ENCODE assay signal across 8 cellular contexts in the genomic region with DNA sequence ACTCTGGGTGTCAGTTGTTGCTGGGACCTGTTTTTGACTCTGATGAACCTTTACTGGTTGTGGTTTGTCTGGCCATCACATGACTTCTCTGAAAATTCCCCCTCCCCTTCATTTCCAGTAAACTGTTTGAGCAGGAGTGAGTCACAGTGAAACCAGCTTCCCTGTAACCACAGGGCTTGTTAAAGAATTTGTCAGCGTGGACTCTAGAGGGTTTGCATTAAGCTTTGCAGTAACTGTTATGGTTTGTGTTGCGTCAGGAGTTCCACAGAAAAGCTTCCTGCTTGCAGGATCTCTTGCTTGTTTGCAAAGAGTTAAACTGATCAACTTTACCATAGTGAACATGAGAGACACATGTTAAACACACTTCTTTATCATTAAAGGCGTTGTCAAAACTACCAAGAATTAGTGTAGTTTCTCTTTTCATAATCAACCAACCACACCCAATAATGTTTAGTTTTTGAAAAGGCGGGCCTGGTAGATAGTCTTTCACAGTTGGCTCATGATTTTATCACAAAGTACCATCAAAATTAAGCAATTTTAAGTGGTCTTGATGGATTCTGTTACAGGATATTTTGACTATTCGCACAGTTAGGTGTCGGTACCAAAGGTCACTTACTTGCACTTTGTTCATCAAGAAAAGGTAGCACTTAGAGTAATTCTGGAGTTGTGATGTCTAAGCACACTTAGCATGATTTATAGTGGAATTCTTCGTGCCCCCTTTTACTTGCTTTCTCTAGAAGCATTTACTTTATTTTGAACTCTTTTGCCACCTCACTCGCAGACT.
A peak's percentile ranks its signal among the peaks of the same experiment; 100 is the strongest.
DNase-seq lines count a peak whose midpoint lies in the region; ATAC-seq, FAIRE-seq and TF ChIP-seq lines count a peak whose summit lies in the region.

No MANE protein-coding gene starts in this region.

- 24% methylated on average over 8 of the region's 8 CpGs for WGBS in mammary epithelial cell (ENCODE audit: low coverage, missing lambda C conversion rate)

- no peak for TF ChIP-seq CTCF in HCT116 (IDR thresholded peaks at IDR 0.05 in 2 of 3, conservative IDR thresholded peaks at IDR 0.05 in 1 of 3; ENCODE audit: borderline replicate concordance in 1 of 3, insufficient read depth in 1 of 3, low read depth in 2 of 3, low read length in 2 of 3)
- TF ChIP-seq CTCF in mammary epithelial cell (conservative IDR thresholded peaks at IDR 0.05 in 1 of 2, IDR thresholded peaks at IDR 0.05 in 1 of 2; ENCODE audit: extremely low read depth in 1 of 2, insufficient read depth in 1 of 2, low read depth in 1 of 2, low read length in 2 of 2): peak in 1 of 2 donors; percentile 13

- in situ Hi-C loops in mammary epithelial cell (cut with MboI; ENCODE audit: low sequenced_read_pairs in 2 of 2): loop anchor here in 1 of 2 donors (10.0 kb wide), 1 partner anchor 48 kb away; no protein-coding TSS in a partner anchor

- H2AFZ ChIP-seq in HCT116 (ENCODE audit: low read depth, low read length, poor library complexity, severe bottlenecking) (no peak overlapping the region), mammary epithelial cell (ENCODE audit: low read depth, low read length) (no peak overlapping the region)

- RAD21 ChIA-PET in HCT116 (lab: Charles Lee; ENCODE audit: low non-redundant PET in 1 of 2, low total read pairs in 2 of 2, uncharacterized antibody in 2 of 2, unreplicated experiment in 2 of 2): interaction anchor here (0.7 to 1.3 kb wide), 4 partner anchors 32 to 73 kb away, joined by 3 to 6 read pairs (median 4); no protein-coding TSS in a partner anchor

- peak; percentile 59 for TF ChIP-seq RAD21 in HCT116 (IDR thresholded peaks at IDR 0.05; ENCODE audit: low read depth)

- CTCF ChIA-PET in HCT116 (lab: Charles Lee) (interaction anchor here (2.9 kb wide), 1 partner anchor 33 kb away, joined by 11 read pairs; no protein-coding TSS in a partner anchor), mammary epithelial cell (lab: Charles Lee; ENCODE audit: low non-redundant PET) (no interaction called here)

- H3K4me1 ChIP-seq in HCT116 (ENCODE audit: control insufficient read depth in 1 of 2, insufficient read depth in 2 of 2, low read length in 2 of 2): peaks cover 88 to 96% of the 10 kb centered on the region in 2 experiments
- peaks cover 37% of the 10 kb centered on the region for H3K4me1 ChIP-seq in mammary epithelial cell (ENCODE audit: insufficient read depth, low read length)

- peak; percentile 94 for FAIRE-seq in GM12891 (lab: Jason Lieb, UNC)

- H3K79me2 ChIP-seq in HCT116 (ENCODE audit: insufficient read depth, low read length) (peaks cover 36% of the 10 kb centered on the region), mammary epithelial cell (ENCODE audit: insufficient read depth, low read length) (no peaks in the 10 kb centered on the region)

- H3K27me3 ChIP-seq in HCT116 (ENCODE audit: insufficient read depth, low read length) (no peaks in the 10 kb centered on the region), mammary epithelial cell (ENCODE audit: insufficient read depth, low read length) (no peaks in the 10 kb centered on the region)

- H3K4me2 ChIP-seq in HCT116 (ENCODE audit: low read length) (peak overlapping the region; percentile 60), mammary epithelial cell (ENCODE audit: insufficient read depth, low read depth, low read length) (peak overlapping the region; percentile 81)

- H3K27ac ChIP-seq in HCT116 (ENCODE audit: low read depth, low read length) (peak overlapping the region; percentile 96), mammary epithelial cell (ENCODE audit: insufficient read depth, low read depth, low read length) (peak overlapping the region; percentile 99)

- peak; percentile 78 for ATAC-seq in HCT116

- POLR2A ChIA-PET in HCT116 (lab: Charles Lee): interaction anchor here (0.8 to 12.5 kb wide), 14 partner anchors 8 to 55 kb away, joined by 3 to 411 read pairs (median 5); no protein-coding TSS in a partner anchor

- H3K9me2 ChIP-seq in HCT116 (ENCODE audit: insufficient read depth): no peaks in the 10 kb centered on the region

- H3K9ac ChIP-seq in HCT116 (ENCODE audit: low read length) (peak overlapping the region; percentile 69), mammary epithelial cell (ENCODE audit: insufficient read depth, low read length) (peak overlapping the region; percentile 97)

- H4K20me1 ChIP-seq in HCT116 (ENCODE audit: insufficient read depth) (no peaks in the 10 kb centered on the region), mammary epithelial cell (ENCODE audit: insufficient read depth, low read length) (no peaks in the 10 kb centered on the region)

- TSS peak; percentile 35 for BruUV-seq in HCT116 (replicated peaks; lab: Mats Ljungman, UMichigan)
- TSS peak; percentile 90 for BruUV-seq in mammary epithelial cell (replicated peaks; lab: Mats Ljungman, UMichigan)

- intact Hi-C loops in HCT116 (cut with micrococcal nuclease): loop anchor here (1.0 kb wide), 2 partner anchors 43 to 56 kb away; no protein-coding TSS in a partner anchor
- intact Hi-C loops in mammary epithelial cell (cut with micrococcal nuclease): loop anchor here (1.0 to 5.0 kb wide), 4 partner anchors 24 to 51 kb away; no protein-coding TSS in a partner anchor

- TF ChIP-seq POLR2A in GM12891 (IDR thresholded peaks at IDR 0.05; ENCODE audit: low read depth, low read length) (no peak; the same call in none of the 2 replicates), HCT116 (IDR thresholded peaks at IDR 0.05; ENCODE audit: borderline replicate concordance, extremely low read depth, insufficient read depth, insufficient read length) (no peak)

- H3K36me3 ChIP-seq in HCT116 (ENCODE audit: control insufficient read depth in 1 of 2, insufficient read depth in 2 of 2, low read length in 2 of 2) (no peaks in the 10 kb centered on the region), mammary epithelial cell (ENCODE audit: insufficient read depth, low read length) (no peaks in the 10 kb centered on the region)

- dilution Hi-C loops in mammary epithelial cell (cut with HindIII; ENCODE audit: low sequenced_read_pairs): loop anchor here (5.0 kb wide), 1 partner anchor 51 kb away; no protein-coding TSS in a partner anchor

- DNase-seq in GM12891 (ENCODE audit: insufficient read length, low spot score): peak; percentile 27
- DNase-seq in HCT116 (ENCODE audit: low read depth, low spot score): peak; percentile 100
- DNase-seq in M059J (ENCODE audit: low read depth): peak; percentile 100
- peak; percentile 48 for DNase-seq in UCSD-AML1 (lab: John Stamatoyannopoulos, UW; ENCODE audit: unreplicated experiment)
- peak; percentile 100 for DNase-seq in mammary epithelial cell
- peak; percentile 99 for DNase-seq in kidney tubule cell (ENCODE audit: low spot score)
- peak; percentile 87 for DNase-seq in stimulated activated CD4-positive, alpha-beta T cell treated with anti-CD3 and anti-CD28 coated beads, Interleukin-4, amount 100 ng/mL, for 24 hours
- DNase-seq in NCI-H187 treated with DMSO at 0.1 percent for 48 hours (lab: John Stamatoyannopoulos, UW): no peak

- no peaks in the 10 kb centered on the region for H3K9me3 ChIP-seq in HCT116 (ENCODE audit: control insufficient read depth in 1 of 2, insufficient read depth in 1 of 2, low read depth in 1 of 2, low read length in 2 of 2)
- H3K9me3 ChIP-seq in mammary epithelial cell (replicated peaks; ENCODE audit: insufficient read depth, low read length): no peaks in the 10 kb centered on the region

- H3K4me3 ChIP-seq in HCT116 (replicated peaks in 1 of 2; ENCODE audit: low read depth in 1 of 2, low read length in 2 of 2) (peak overlapping the region in 1 of 2 experiments; percentile 20; a peak in 2 of 4 replicates), mammary epithelial cell (replicated peaks in 1 of 3; ENCODE audit: insufficient read depth in 1 of 3, low read depth in 2 of 3, low read length in 3 of 3) (peak overlapping the region in 1 of 3 experiments; percentile 0)

TF ChIP-seq in GM12891, 5 proteins besides CTCF, POLR2A, EP300 and RAD21:
- no peak for TF ChIP-seq SPI1 (IDR thresholded peaks at IDR 0.05; ENCODE audit: low read depth, low read length)
- peak; percentile 59; the same call in 1 of the 2 replicates for TF ChIP-seq POLR2AphosphoS5 (IDR thresholded peaks at IDR 0.05; ENCODE audit: low read depth, low read length)
- peak; percentile 65; the same call in 1 of the 2 replicates for TF ChIP-seq POU2F2 (IDR thresholded peaks at IDR 0.05; ENCODE audit: low read depth, low read length)

TF ChIP-seq in HCT116, 20 proteins besides CTCF, POLR2A, EP300 and RAD21 (continues in another document):
- TF ChIP-seq CBX3 (IDR thresholded peaks at IDR 0.05; ENCODE audit: low read depth) (peak; percentile 85), SP1 (IDR thresholded peaks at IDR 0.05; ENCODE audit: low read depth) (peak; percentile 100), TCF7L2 (IDR thresholded peaks at IDR 0.05; ENCODE audit: borderline replicate concordance, extremely low read depth, insufficient read depth, insufficient read length) (peak; percentile 93), YY1 (IDR thresholded peaks at IDR 0.05; ENCODE audit: extremely low read depth, insufficient replicate concordance, low read depth, low read length) (peak; percentile 80)
- TF ChIP-seq, protein P1, sequence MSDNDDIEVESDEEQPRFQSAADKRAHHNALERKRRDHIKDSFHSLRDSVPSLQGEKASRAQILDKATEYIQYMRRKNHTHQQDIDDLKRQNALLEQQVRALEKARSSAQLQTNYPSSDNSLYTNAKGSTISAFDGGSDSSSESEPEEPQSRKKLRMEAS (IDR thresholded peaks at IDR 0.05): peak; percentile 87
- TF ChIP-seq, protein P2, sequence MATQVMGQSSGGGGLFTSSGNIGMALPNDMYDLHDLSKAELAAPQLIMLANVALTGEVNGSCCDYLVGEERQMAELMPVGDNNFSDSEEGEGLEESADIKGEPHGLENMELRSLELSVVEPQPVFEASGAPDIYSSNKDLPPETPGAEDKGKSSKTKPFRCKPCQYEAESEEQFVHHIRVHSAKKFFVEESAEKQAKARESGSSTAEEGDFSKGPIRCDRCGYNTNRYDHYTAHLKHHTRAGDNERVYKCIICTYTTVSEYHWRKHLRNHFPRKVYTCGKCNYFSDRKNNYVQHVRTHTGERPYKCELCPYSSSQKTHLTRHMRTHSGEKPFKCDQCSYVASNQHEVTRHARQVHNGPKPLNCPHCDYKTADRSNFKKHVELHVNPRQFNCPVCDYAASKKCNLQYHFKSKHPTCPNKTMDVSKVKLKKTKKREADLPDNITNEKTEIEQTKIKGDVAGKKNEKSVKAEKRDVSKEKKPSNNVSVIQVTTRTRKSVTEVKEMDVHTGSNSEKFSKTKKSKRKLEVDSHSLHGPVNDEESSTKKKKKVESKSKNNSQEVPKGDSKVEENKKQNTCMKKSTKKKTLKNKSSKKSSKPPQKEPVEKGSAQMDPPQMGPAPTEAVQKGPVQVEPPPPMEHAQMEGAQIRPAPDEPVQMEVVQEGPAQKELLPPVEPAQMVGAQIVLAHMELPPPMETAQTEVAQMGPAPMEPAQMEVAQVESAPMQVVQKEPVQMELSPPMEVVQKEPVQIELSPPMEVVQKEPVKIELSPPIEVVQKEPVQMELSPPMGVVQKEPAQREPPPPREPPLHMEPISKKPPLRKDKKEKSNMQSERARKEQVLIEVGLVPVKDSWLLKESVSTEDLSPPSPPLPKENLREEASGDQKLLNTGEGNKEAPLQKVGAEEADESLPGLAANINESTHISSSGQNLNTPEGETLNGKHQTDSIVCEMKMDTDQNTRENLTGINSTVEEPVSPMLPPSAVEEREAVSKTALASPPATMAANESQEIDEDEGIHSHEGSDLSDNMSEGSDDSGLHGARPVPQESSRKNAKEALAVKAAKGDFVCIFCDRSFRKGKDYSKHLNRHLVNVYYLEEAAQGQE (IDR thresholded peaks at IDR 0.05; ENCODE audit: low read depth): no peak
